Comparison of ENCODE assay signal across 21 cellular contexts in genomic region chr1:181222972-181223371, GRCh38.
A peak's percentile ranks its signal among the peaks of the same experiment; 100 is the strongest.
DNase-seq lines count a peak whose midpoint lies in the region; ATAC-seq and TF ChIP-seq lines count a peak whose summit lies in the region.
"Had no signal": no experiment of that assay in that cellular context is flagged by ENCODE, and none has a peak within 500 bp of the region (broad histone marks: within the 10 kb centered on the region; RNA-seq: fewer than 3 reads in every experiment).

No MANE protein-coding gene starts in this region.

- peak overlapping the region in 1 of 12 donors; percentile 15 for H3K27ac ChIP-seq in heart left ventricle
- H3K27ac ChIP-seq: A549, GM23248 had no signal

- DNase-seq in Right ventricle myocardium inferior (ENCODE audit: missing footprints) (peak; percentile 73), cardiac septum (ENCODE audit: low spot score) (no peak), heart left ventricle (peak in 2 of 5 donors; percentile 45 to 58), left ventricle myocardium superior (peak; percentile 33), NCI-H1092 (lab: John Stamatoyannopoulos, UW) (no peak), AML-193 (lab: John Stamatoyannopoulos, UW) (no peak)
- DNase-seq: 8988T; ACHN; C1 segment of cervical spinal cord; Calu3; CD4-positive, alpha-beta memory T cell; COR-L47; DMS79; EL; GDM1; GM23248; H7; HCEC 1CT had no signal

- no peaks in the 10 kb centered on the region for H3K27me3 ChIP-seq in heart left ventricle

- peak; percentile 81 for ATAC-seq in Right ventricle myocardium inferior
- peak in 3 of 4 donors; percentile 65 to 88 (median 79) for ATAC-seq in heart left ventricle
- ATAC-seq in left ventricle myocardium superior, result peak; percentile 84
- ATAC-seq in HG02970 (IDR thresholded peaks at IDR 0.05; ENCODE audit: low FRiP score, unreplicated experiment), result no peak
- ATAC-seq: A549, GM12878 had no signal

- TF ChIP-seq POLR2A in heart left ventricle (IDR thresholded peaks at IDR 0.05), result no peak

- intact Hi-C loops in Right ventricle myocardium inferior (cut with DNase I), result no loop called here
- intact Hi-C loops in cardiac septum (cut with DNase I), result no loop called here
- intact Hi-C loops in heart left ventricle (cut with DNase I), result no loop called here
- intact Hi-C loops in left ventricle myocardium superior (cut with micrococcal nuclease), result no loop called here

- no peak for TF ChIP-seq CTCF in heart left ventricle (IDR thresholded peaks at IDR 0.05)

- WGBS in heart left ventricle, 4 donors, result 58 to 77% (median 68%) methylated on average over 3 of the region's 3 CpGs

- peaks cover 0 to 12% (median 0%) of the 10 kb centered on the region in 12 donors for H3K4me1 ChIP-seq in heart left ventricle
- H3K4me1 ChIP-seq: A549 had no signal

- H3K4me3 ChIP-seq in heart left ventricle, result peak overlapping the region in 1 of 12 donors; percentile 2
- H3K4me3 ChIP-seq: A549, GM12878, GM23248 had no signal

- H3K36me3 ChIP-seq in heart left ventricle, result no peaks in the 10 kb centered on the region

- peaks cover 0 to 12% (median 0%) of the 10 kb centered on the region in 12 donors for H3K9me3 ChIP-seq in heart left ventricle

Comparison
In these comparisons a context has a peak if more than half of its experiments do, and no peak if none do; other contexts are left out.
1. DNase-seq: peak in Right ventricle myocardium inferior (single experiment) and left ventricle myocardium superior (single experiment); none in cardiac septum (single experiment), NCI-H1092 (single experiment) and AML-193 (0 of 2).